ENCODE assay signal across 7 cellular contexts in the genomic region with DNA sequence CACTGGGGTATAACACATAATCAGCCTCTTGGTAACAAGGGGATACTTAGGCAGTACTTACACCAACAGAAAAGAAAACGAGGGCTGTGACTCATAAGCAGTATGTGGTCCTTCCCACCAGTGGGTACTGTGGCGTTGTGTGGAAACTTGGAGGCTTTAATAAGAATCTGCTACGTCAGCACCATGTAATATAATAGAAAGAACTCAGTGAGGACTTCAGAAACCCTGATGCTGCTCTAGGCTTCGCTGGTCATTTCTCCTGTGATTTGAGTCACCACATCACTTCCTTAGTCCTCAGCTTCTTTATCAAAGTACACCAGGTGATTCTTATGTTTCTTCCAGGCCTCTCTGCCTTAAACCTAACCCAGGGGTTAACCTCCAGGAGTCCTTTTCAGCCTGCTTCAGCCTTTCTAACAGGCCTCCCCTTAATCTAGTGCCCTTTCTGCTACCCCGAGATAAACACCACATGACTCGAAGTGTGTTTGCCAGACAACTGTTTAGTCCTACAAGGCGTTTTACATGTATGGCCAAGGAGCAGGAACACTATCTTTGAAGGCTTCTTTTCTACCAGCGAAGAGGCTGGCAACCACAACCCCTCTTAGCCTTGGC.
DNase-seq lines count a peak whose midpoint lies in the region; ATAC-seq and TF ChIP-seq lines count a peak whose summit lies in the region.

No MANE protein-coding gene starts in this region.

- H4K20me1 ChIP-seq in osteoblast (ENCODE audit: insufficient read depth, low read length) = no peaks in the 10 kb centered on the region

- H3K4me3 ChIP-seq in osteoblast (ENCODE audit: insufficient read depth, low read length) = no peak overlapping the region

- peaks cover 63% of the 10 kb centered on the region for H3K79me2 ChIP-seq in osteoblast (ENCODE audit: insufficient read depth, low read length)

- peaks cover 53% of the 10 kb centered on the region for H3K4me1 ChIP-seq in osteoblast (ENCODE audit: insufficient read depth, low read length)

- peak overlapping the region; percentile 23 for H3K4me2 ChIP-seq in osteoblast (ENCODE audit: insufficient read depth, low read length)

- H3K9me3 ChIP-seq in osteoblast (ENCODE audit: low read depth, low read length) = no peaks in the 10 kb centered on the region

- peak; percentile 45 for TF ChIP-seq CTCF in osteoblast (IDR thresholded peaks at IDR 0.05; ENCODE audit: extremely low read depth, low read depth, low read length)

- H3K27ac ChIP-seq in osteoblast (ENCODE audit: low read depth, low read length) = peak overlapping the region; percentile 95

- H2AFZ ChIP-seq in osteoblast (ENCODE audit: low read length) = no peak overlapping the region

- DNase-seq in activated CD4-positive, CD25-positive, alpha-beta regulatory T cell treated with anti-CD3 and anti-CD28 coated beads, Interleukin-2, amount 50 U/mL, for 16 hours (ENCODE audit: low read depth, low spot score) = peak; percentile 43
- DNase-seq in effector CD4-positive, alpha-beta T cell = peak; percentile 64
- DNase-seq in osteoblast (ENCODE audit: insufficient read length, low spot score, missing footprints) (peak; percentile 37), occipital lobe (lab: John Stamatoyannopoulos, UW) (no peak), OCI-M2 (lab: John Stamatoyannopoulos, UW; ENCODE audit: unreplicated experiment) (no peak)

- no peaks in the 10 kb centered on the region for H3K36me3 ChIP-seq in osteoblast (ENCODE audit: insufficient read depth, low read length)

- no peaks in the 10 kb centered on the region for H3K27me3 ChIP-seq in osteoblast (ENCODE audit: insufficient read depth, low read length)

- ATAC-seq in GM18909 (IDR thresholded peaks at IDR 0.05; ENCODE audit: poor library complexity, unreplicated experiment) (peak; percentile 69), HG03064 (IDR thresholded peaks at IDR 0.05; ENCODE audit: low read depth, unreplicated experiment) (peak; percentile 54)

Comparison
In these comparisons a context has a peak if more than half of its experiments do, and no peak if none do; other contexts are left out.
1. DNase-seq: peak in activated CD4-positive, CD25-positive, alpha-beta regulatory T cell treated with anti-CD3 and anti-CD28 coated beads, Interleukin-2, amount 50 U/mL, for 16 hours (single experiment), effector CD4-positive, alpha-beta T cell (single experiment) and osteoblast (single experiment); none in occipital lobe (single experiment) and OCI-M2 (single experiment).